1 cellular context compared by ENCODE assay signal in the genomic region with DNA sequence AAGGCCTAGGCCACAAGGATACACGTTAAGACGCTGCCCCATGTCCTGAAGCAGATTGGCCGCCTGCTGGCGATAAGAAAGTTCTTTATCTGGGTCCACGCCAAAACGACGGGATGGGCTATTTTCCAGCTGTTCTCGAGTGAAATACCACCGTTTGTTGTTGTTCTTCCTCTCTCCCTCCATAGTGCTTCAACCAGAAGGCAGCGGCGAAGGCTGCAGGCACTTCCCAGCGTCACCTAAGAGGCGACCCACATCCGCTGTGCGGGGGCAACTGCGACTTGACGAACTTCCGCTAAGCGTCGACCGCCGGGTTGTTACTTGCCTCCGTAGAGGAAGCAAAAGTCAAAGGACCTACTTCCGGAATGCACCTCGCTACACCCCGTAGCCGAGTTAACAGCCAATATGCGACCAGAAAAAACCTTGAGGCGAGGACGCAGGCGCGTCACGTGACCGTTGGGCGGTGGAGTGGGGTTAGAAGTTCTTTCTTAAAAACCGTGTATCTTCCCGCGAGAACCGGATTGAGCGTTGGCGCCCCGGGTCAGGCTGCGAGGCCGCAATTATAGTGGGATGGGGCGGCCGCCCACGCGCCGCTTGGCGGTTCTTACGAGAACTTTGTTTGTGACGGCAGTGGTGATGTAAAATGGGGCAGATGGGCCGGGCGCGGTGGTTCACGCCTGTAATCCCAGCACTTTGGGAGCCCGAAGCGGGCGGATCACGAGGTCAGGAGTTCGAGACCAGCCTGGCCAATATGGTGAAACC.
TF ChIP-seq lines count a peak whose summit lies in the region.

Gene CCNT1 (minus strand): TSS at position 215 of the 759 bp plus-strand sequence. CDS start 32 bp downstream, at position 183.

TF ChIP-seq in HEK293, 187 proteins besides CTCF, POLR2A, EP300 and RAD21 (continued from another document and continues in another):
- TF ChIP-seq ZNF239 (tag by site-specific recombination; IDR thresholded peaks at IDR 0.05): 0 out of 2 replicates have a peak, but pooled peaks have one; percentile 34
- TF ChIP-seq ZNF610 (tag by site-specific recombination; IDR thresholded peaks at IDR 0.05; ENCODE audit: borderline replicate concordance): peak; percentile 34; the same call in 1 of the 2 replicates
- no peak for TF ChIP-seq PRDM1 (tag by site-specific recombination; IDR thresholded peaks at IDR 0.05)
- TF ChIP-seq KLF9 (tag by site-specific recombination; IDR thresholded peaks at IDR 0.05; ENCODE audit: low read depth): peak; percentile 70
- TF ChIP-seq ZNF521 (tag by site-specific recombination; IDR thresholded peaks at IDR 0.05): no peak
- peak; percentile 88 for TF ChIP-seq YY1 (tag by site-specific recombination; IDR thresholded peaks at IDR 0.05)
- TF ChIP-seq, protein P1, sequence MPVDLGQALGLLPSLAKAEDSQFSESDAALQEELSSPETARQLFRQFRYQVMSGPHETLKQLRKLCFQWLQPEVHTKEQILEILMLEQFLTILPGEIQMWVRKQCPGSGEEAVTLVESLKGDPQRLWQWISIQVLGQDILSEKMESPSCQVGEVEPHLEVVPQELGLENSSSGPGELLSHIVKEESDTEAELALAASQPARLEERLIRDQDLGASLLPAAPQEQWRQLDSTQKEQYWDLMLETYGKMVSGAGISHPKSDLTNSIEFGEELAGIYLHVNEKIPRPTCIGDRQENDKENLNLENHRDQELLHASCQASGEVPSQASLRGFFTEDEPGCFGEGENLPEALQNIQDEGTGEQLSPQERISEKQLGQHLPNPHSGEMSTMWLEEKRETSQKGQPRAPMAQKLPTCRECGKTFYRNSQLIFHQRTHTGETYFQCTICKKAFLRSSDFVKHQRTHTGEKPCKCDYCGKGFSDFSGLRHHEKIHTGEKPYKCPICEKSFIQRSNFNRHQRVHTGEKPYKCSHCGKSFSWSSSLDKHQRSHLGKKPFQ (tag by site-specific recombination; IDR thresholded peaks at IDR 0.05): 0 out of 2 replicates have a peak, but pooled peaks have one; percentile 28
- TF ChIP-seq ZSCAN30 (tag by site-specific recombination; IDR thresholded peaks at IDR 0.05): peak; percentile 71
- TF ChIP-seq PRDM2 (tag by site-specific recombination; IDR thresholded peaks at IDR 0.05; ENCODE audit: borderline replicate concordance): no peak
- no peak; the same call in none of the 2 replicates for TF ChIP-seq ZFP37 (tag by site-specific recombination; IDR thresholded peaks at IDR 0.05)
- no peak for TF ChIP-seq ZNF302 (tag by site-specific recombination; IDR thresholded peaks at IDR 0.05; ENCODE audit: low read depth)
- TF ChIP-seq YY2 (tag by site-specific recombination; IDR thresholded peaks at IDR 0.05): peak; percentile 77
- TF ChIP-seq ZNF600 (tag by site-specific recombination; IDR thresholded peaks at IDR 0.05): 0 out of 2 replicates have a peak, but pooled peaks have one; percentile 38
- TF ChIP-seq ZNF768 (tag by site-specific recombination; IDR thresholded peaks at IDR 0.05): no peak
- TF ChIP-seq, protein P2, sequence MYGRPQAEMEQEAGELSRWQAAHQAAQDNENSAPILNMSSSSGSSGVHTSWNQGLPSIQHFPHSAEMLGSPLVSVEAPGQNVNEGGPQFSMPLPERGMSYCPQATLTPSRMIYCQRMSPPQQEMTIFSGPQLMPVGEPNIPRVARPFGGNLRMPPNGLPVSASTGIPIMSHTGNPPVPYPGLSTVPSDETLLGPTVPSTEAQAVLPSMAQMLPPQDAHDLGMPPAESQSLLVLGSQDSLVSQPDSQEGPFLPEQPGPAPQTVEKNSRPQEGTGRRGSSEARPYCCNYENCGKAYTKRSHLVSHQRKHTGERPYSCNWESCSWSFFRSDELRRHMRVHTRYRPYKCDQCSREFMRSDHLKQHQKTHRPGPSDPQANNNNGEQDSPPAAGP (tag by site-specific recombination; IDR thresholded peaks at IDR 0.05): peak; percentile 72
- peak; percentile 90 for TF ChIP-seq ZNF76 (tag by site-specific recombination; IDR thresholded peaks at IDR 0.05; ENCODE audit: borderline replicate concordance, low read depth)
- TF ChIP-seq SP3 (tag by site-specific recombination; IDR thresholded peaks at IDR 0.05): peak; percentile 71
- no peak for TF ChIP-seq ZNF549 (tag by site-specific recombination; IDR thresholded peaks at IDR 0.05)
- peak; percentile 70; the same call in 1 of the 2 replicates for TF ChIP-seq ZNF37A (tag by site-specific recombination; IDR thresholded peaks at IDR 0.05)
- TF ChIP-seq, protein P3, sequence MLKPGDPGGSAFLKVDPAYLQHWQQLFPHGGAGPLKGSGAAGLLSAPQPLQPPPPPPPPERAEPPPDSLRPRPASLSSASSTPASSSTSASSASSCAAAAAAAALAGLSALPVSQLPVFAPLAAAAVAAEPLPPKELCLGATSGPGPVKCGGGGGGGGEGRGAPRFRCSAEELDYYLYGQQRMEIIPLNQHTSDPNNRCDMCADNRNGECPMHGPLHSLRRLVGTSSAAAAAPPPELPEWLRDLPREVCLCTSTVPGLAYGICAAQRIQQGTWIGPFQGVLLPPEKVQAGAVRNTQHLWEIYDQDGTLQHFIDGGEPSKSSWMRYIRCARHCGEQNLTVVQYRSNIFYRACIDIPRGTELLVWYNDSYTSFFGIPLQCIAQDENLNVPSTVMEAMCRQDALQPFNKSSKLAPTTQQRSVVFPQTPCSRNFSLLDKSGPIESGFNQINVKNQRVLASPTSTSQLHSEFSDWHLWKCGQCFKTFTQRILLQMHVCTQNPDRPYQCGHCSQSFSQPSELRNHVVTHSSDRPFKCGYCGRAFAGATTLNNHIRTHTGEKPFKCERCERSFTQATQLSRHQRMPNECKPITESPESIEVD (tag by site-specific recombination; IDR thresholded peaks at IDR 0.05): no peak
- peak; percentile 60; the same call in 1 of the 2 replicates for TF ChIP-seq GLI4 (tag by site-specific recombination; IDR thresholded peaks at IDR 0.05)
- TF ChIP-seq KLF8 (tag by site-specific recombination; IDR thresholded peaks at IDR 0.05): peak; percentile 99
- peak; percentile 60; the same call in 1 of the 2 replicates for TF ChIP-seq WT1 (tag by site-specific recombination; IDR thresholded peaks at IDR 0.05)
- TF ChIP-seq ZNF10 (tag by site-specific recombination; IDR thresholded peaks at IDR 0.05): peak; percentile 56; the same call in 1 of the 2 replicates
- no peak for TF ChIP-seq ZNF585B (tag by site-specific recombination; IDR thresholded peaks at IDR 0.05)
- no peak for TF ChIP-seq ZNF266 (tag by site-specific recombination; IDR thresholded peaks at IDR 0.05; ENCODE audit: low read depth)
- TF ChIP-seq ZNF423 (tag by site-specific recombination; IDR thresholded peaks at IDR 0.05): no peak
- TF ChIP-seq ZBTB21 (tag by site-specific recombination; IDR thresholded peaks at IDR 0.05): peak; percentile 98
- TF ChIP-seq ZXDB (tag by site-specific recombination; IDR thresholded peaks at IDR 0.05): peak; percentile 97
- TF ChIP-seq ZNF518A (tag by site-specific recombination; conservative IDR thresholded peaks at IDR 0.05; ENCODE audit: low read depth): peak; percentile 96
- no peak for TF ChIP-seq ZNF791 (tag by site-specific recombination; IDR thresholded peaks at IDR 0.05)
- TF ChIP-seq ZSCAN16 (tag by site-specific recombination; IDR thresholded peaks at IDR 0.05): no peak
- no peak for TF ChIP-seq ZNF621 (tag by site-specific recombination; IDR thresholded peaks at IDR 0.05)
- no peak for TF ChIP-seq ZFP41 (tag by site-specific recombination; IDR thresholded peaks at IDR 0.05; ENCODE audit: borderline replicate concordance)
- TF ChIP-seq OVOL3 (tag by site-specific recombination; IDR thresholded peaks at IDR 0.05): no peak
- TF ChIP-seq ZFHX2 (tag by site-specific recombination; conservative IDR thresholded peaks at IDR 0.05): peak; percentile 98
- TF ChIP-seq SP2 (tag by site-specific recombination; IDR thresholded peaks at IDR 0.05): peak; percentile 94
- TF ChIP-seq ZNF560 (tag by site-specific recombination; IDR thresholded peaks at IDR 0.05; ENCODE audit: borderline replicate concordance): no peak
- TF ChIP-seq ZBTB11 (tag by site-specific recombination; conservative IDR thresholded peaks at IDR 0.05; ENCODE audit: low read depth): peak; percentile 98
- TF ChIP-seq ZNF654 (tag by site-specific recombination; IDR thresholded peaks at IDR 0.05; ENCODE audit: low read depth): no peak
- TF ChIP-seq ZNF785 (tag by site-specific recombination; IDR thresholded peaks at IDR 0.05): peak; percentile 90; the same call in 1 of the 2 replicates
